ENCODE assay signal across 19 cellular contexts in the genomic region with DNA sequence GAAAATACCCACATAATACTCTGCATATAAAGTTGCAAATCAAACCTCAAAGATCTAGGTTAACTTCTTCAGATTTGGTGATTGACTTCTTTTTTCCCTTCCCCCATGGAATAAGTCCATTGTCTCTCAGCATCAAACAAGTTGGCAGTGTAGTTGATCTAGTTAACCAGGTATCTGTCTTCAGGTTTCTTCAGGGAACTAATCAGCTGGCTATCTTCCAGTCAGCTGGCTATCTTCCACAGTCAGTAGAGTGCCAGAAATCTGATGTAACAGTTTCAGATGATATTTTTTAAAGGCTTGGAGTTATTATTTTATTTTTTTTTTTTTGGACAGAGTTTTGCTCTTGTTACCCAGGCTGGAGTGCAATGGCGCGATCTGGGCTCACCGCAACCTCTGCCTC.
"Had no signal": no experiment of that assay in that cellular context is flagged by ENCODE, and none has a peak within 500 bp of the region (broad histone marks: within the 10 kb centered on the region; RNA-seq: fewer than 3 reads in every experiment).

No MANE protein-coding gene starts in this region.

- H3K36me3 ChIP-seq: colonic mucosa, lower lobe of right lung, thoracic aorta had no signal

- H3K27ac Mint-ChIP-seq: activated naive CD4-positive, alpha-beta T cell treated with anti-CD3 and anti-CD28 coated beads, Interleukin-2, amount 50 U/mL, for 72 hours; activated T-cell treated with anti-CD3 and anti-CD28 coated beads, Interleukin-2, amount 50 U/mL, for 24 hours; activated T-helper 17 cell treated with anti-CD3 and anti-CD28 coated beads, Interleukin-2, amount 50 U/mL, for 72 hours; natural killer cell treated with Interleukin-12 subunit alpha and Interleukin-12 subunit beta and Interleukin-15 and Interleukin-18, amount 100 ng/mL, for 72 hours; progenitor cell of endocrine pancreas; WTC11 had no signal

- H3K27ac ChIP-seq: colonic mucosa, dorsolateral prefrontal cortex, lower lobe of right lung, thoracic aorta, upper lobe of left lung had no signal

- H3K36me3 Mint-ChIP-seq: natural killer cell treated with Interleukin-12 subunit alpha and Interleukin-12 subunit beta and Interleukin-15 and Interleukin-18, amount 100 ng/mL, for 72 hours; WTC11 had no signal

- H3K4me3 ChIP-seq: colonic mucosa, dorsolateral prefrontal cortex, lower lobe of right lung, thoracic aorta, upper lobe of left lung had no signal

- H3K4me1 ChIP-seq: colonic mucosa, lower lobe of right lung, upper lobe of left lung had no signal

- H3K4me1 Mint-ChIP-seq: WTC11 had no signal

- DNase-seq: activated CD8-positive, alpha-beta memory T cell treated with anti-CD3 and anti-CD28 coated beads for 24 hours; activated CD8-positive, alpha-beta memory T cell treated with anti-CD3 and anti-CD28 coated beads, Interleukin-2, amount 50 U/mL, for 4 hours; activated T-cell treated with anti-CD3 and anti-CD28 coated beads, Interleukin-2, amount 50 U/mL, for 24 hours; colonic mucosa; dorsolateral prefrontal cortex; foreskin fibroblast; lower lobe of right lung; stimulated activated CD4-positive, alpha-beta T cell treated with anti-CD3 and anti-CD28 coated beads, Interleukin-2, amount 100 ng/mL, for 48 hours; stimulated activated CD8-positive, alpha-beta memory T cell treated with anti-CD3 and anti-CD28 coated beads, Interleukin-4, amount 100 ng/mL, for 48 hours; stimulated activated naive CD4-positive, alpha-beta T cell; T-helper 9 cell; upper lobe of left lung had no signal

- ATAC-seq: activated naive CD4-positive, alpha-beta T cell treated with anti-CD3 and anti-CD28 coated beads, Interleukin-2, amount 50 U/mL, for 72 hours; activated T-helper 17 cell treated with anti-CD3 and anti-CD28 coated beads, Interleukin-2, amount 50 U/mL, for 72 hours; left lobe of liver; lower lobe of right lung; natural killer cell treated with Interleukin-12 subunit alpha and Interleukin-12 subunit beta and Interleukin-15 and Interleukin-18, amount 100 ng/mL, for 72 hours; WTC11 had no signal

- H3K9me3 ChIP-seq: colonic mucosa, lower lobe of right lung, thoracic aorta, upper lobe of left lung had no signal

- H3K27me3 ChIP-seq: colonic mucosa, dorsolateral prefrontal cortex, upper lobe of left lung had no signal

- H3K9me3 Mint-ChIP-seq: activated naive CD4-positive, alpha-beta T cell treated with anti-CD3 and anti-CD28 coated beads, Interleukin-2, amount 50 U/mL, for 72 hours; activated T-cell treated with anti-CD3 and anti-CD28 coated beads, Interleukin-2, amount 50 U/mL, for 24 hours; activated T-helper 17 cell treated with anti-CD3 and anti-CD28 coated beads, Interleukin-2, amount 50 U/mL, for 72 hours; natural killer cell treated with Interleukin-12 subunit alpha and Interleukin-12 subunit beta and Interleukin-15 and Interleukin-18, amount 100 ng/mL, for 72 hours; WTC11 had no signal

- H3K4me3 Mint-ChIP-seq: activated T-cell treated with anti-CD3 and anti-CD28 coated beads, Interleukin-2, amount 50 U/mL, for 24 hours; activated T-helper 17 cell treated with anti-CD3 and anti-CD28 coated beads, Interleukin-2, amount 50 U/mL, for 72 hours; natural killer cell treated with Interleukin-12 subunit alpha and Interleukin-12 subunit beta and Interleukin-15 and Interleukin-18, amount 100 ng/mL, for 72 hours; WTC11 had no signal
